In genomic region chrX:45295587-45295986, GRCh38 we compare ENCODE assay signal across 15 cellular contexts.
DNase-seq lines count a peak whose midpoint lies in the region; ATAC-seq, FAIRE-seq and TF ChIP-seq lines count a peak whose summit lies in the region.
"Had no signal": no experiment of that assay in that cellular context is flagged by ENCODE, and none has a peak within 500 bp of the region (broad histone marks: within the 10 kb centered on the region; RNA-seq: fewer than 3 reads in every experiment).

No MANE protein-coding gene starts in this region.

- H3K36me3 ChIP-seq in A673 (ENCODE audit: insufficient read depth, low read length, poor library complexity, severe bottlenecking), result no peaks in the 10 kb centered on the region
- no peaks in the 10 kb centered on the region for H3K36me3 ChIP-seq in HCT116 (ENCODE audit: control insufficient read depth in 1 of 2, insufficient read depth in 2 of 2, low read length in 2 of 2)
- H3K36me3 ChIP-seq in suprapubic skin, result no peaks in the 10 kb centered on the region

- no peak overlapping the region for H3K27ac Mint-ChIP-seq in mesothelial cell of epicardium
- H3K27ac Mint-ChIP-seq: activated T-cell treated with anti-CD3 and anti-CD28 coated beads, Interleukin-2, amount 50 U/mL, for 24 hours; CD8-positive, alpha-beta memory T cell; T-cell had no signal

- 12% methylated on average over 2 of the region's 2 CpGs for WGBS in suprapubic skin

- no peaks in the 10 kb centered on the region for H3K27me3 ChIP-seq in A673 (replicated peaks; ENCODE audit: insufficient read depth, low read depth, low read length, poor library complexity)
- no peaks in the 10 kb centered on the region for H3K27me3 ChIP-seq in HCT116 (ENCODE audit: insufficient read depth, low read length)
- no peaks in the 10 kb centered on the region for H3K27me3 ChIP-seq in suprapubic skin

- TF ChIP-seq CTCF in A673 (conservative IDR thresholded peaks at IDR 0.05; ENCODE audit: low read depth, low read length), result no peak
- TF ChIP-seq CTCF in HCT116 (IDR thresholded peaks at IDR 0.05 in 2 of 3, conservative IDR thresholded peaks at IDR 0.05 in 1 of 3; ENCODE audit: borderline replicate concordance in 1 of 3, insufficient read depth in 1 of 3, low read depth in 2 of 3, low read length in 2 of 3), result no peak
- no peak for TF ChIP-seq CTCF in mesothelial cell of epicardium (IDR thresholded peaks at IDR 0.05; ENCODE audit: unreplicated experiment)
- no peak for TF ChIP-seq CTCF in suprapubic skin (IDR thresholded peaks at IDR 0.05)

- ATAC-seq in HCT116, result peak; percentile 50
- ATAC-seq: left lobe of liver, T-cell had no signal

- no peak overlapping the region for H3K4me3 ChIP-seq in A673 (ENCODE audit: low read depth, low read length, poor library complexity, severe bottlenecking)
- H3K4me3 ChIP-seq in HCT116 (replicated peaks in 1 of 2; ENCODE audit: low read depth in 1 of 2, low read length in 2 of 2), result no peak overlapping the region
- no peak overlapping the region for H3K4me3 ChIP-seq in suprapubic skin
- H3K4me3 ChIP-seq: skin epidermis had no signal

- H2AFZ ChIP-seq in HCT116 (ENCODE audit: low read depth, low read length, poor library complexity, severe bottlenecking), result no peak overlapping the region

- H3K9me3 ChIP-seq in A673 (ENCODE audit: low read depth, low read length, poor library complexity, severe bottlenecking) (no peaks in the 10 kb centered on the region), HCT116 (ENCODE audit: control insufficient read depth in 1 of 2, insufficient read depth in 1 of 2, low read depth in 1 of 2, low read length in 2 of 2) (no peaks in the 10 kb centered on the region), suprapubic skin (no peaks in the 10 kb centered on the region)

- no peak for TF ChIP-seq RAD21 in HCT116 (IDR thresholded peaks at IDR 0.05; ENCODE audit: low read depth)

- TF ChIP-seq POLR2A in HCT116 (IDR thresholded peaks at IDR 0.05; ENCODE audit: borderline replicate concordance, extremely low read depth, insufficient read depth, insufficient read length), result no peak
- no peak for TF ChIP-seq POLR2A in suprapubic skin (IDR thresholded peaks at IDR 0.05)

- no peak overlapping the region for H3K4me3 Mint-ChIP-seq in mesothelial cell of epicardium
- H3K4me3 Mint-ChIP-seq: activated T-cell treated with anti-CD3 and anti-CD28 coated beads, Interleukin-2, amount 50 U/mL, for 24 hours; CD8-positive, alpha-beta memory T cell; T-cell had no signal

- CTCF ChIA-PET in A673 (lab: Charles Lee) (no interaction called here), HCT116 (lab: Charles Lee) (no interaction called here)

- H3K36me3 Mint-ChIP-seq in mesothelial cell of epicardium, result no peaks in the 10 kb centered on the region
- H3K36me3 Mint-ChIP-seq: CD8-positive, alpha-beta memory T cell; T-cell had no signal

- no peak for TF ChIP-seq EP300 in suprapubic skin (IDR thresholded peaks at IDR 0.05)

- H4K20me1 ChIP-seq in HCT116 (ENCODE audit: insufficient read depth), result no peaks in the 10 kb centered on the region

- H3K9me2 ChIP-seq in HCT116 (ENCODE audit: insufficient read depth), result no peaks in the 10 kb centered on the region

- no peaks in the 10 kb centered on the region for H3K27me3 Mint-ChIP-seq in mesothelial cell of epicardium (ENCODE audit: low read depth)

- no peaks in the 10 kb centered on the region for H3K79me2 ChIP-seq in HCT116 (ENCODE audit: insufficient read depth, low read length)

- H3K9ac ChIP-seq in HCT116 (ENCODE audit: low read length), result no peak overlapping the region

- POLR2A ChIA-PET in A673 (lab: Charles Lee; ENCODE audit: low non-redundant PET) (no interaction called here), HCT116 (lab: Charles Lee) (no interaction called here)

- no TSS peak for BruUV-seq in A673 (replicated peaks; lab: Mats Ljungman, UMichigan)
- no TSS peak for BruUV-seq in HCT116 (replicated peaks; lab: Mats Ljungman, UMichigan)

- RAD21 ChIA-PET in HCT116 (lab: Charles Lee; ENCODE audit: low non-redundant PET in 1 of 2, low total read pairs in 2 of 2, uncharacterized antibody in 2 of 2, unreplicated experiment in 2 of 2), result no interaction called here

- H3K4me1 Mint-ChIP-seq in mesothelial cell of epicardium, result peaks cover 4% of the 10 kb centered on the region
- H3K4me1 Mint-ChIP-seq: CD8-positive, alpha-beta memory T cell; T-cell had no signal

- H3K27ac ChIP-seq in A673 (ENCODE audit: low read depth, low read length, poor library complexity, severe bottlenecking) (no peak overlapping the region), HCT116 (ENCODE audit: low read depth, low read length) (no peak overlapping the region), suprapubic skin (no peak overlapping the region)
- H3K27ac ChIP-seq: skin epidermis had no signal

- no peaks in the 10 kb centered on the region for H3K4me1 ChIP-seq in A673 (ENCODE audit: insufficient read depth, low read length, poor library complexity, severe bottlenecking)
- peaks cover 8 to 11% of the 10 kb centered on the region in 2 experiments; a peak in 2 of 4 replicates for H3K4me1 ChIP-seq in HCT116 (ENCODE audit: control insufficient read depth in 1 of 2, insufficient read depth in 2 of 2, low read length in 2 of 2)
- H3K4me1 ChIP-seq in suprapubic skin, result no peaks in the 10 kb centered on the region

- peaks cover 9% of the 10 kb centered on the region for H3K9me3 Mint-ChIP-seq in mesothelial cell of epicardium
- H3K9me3 Mint-ChIP-seq: activated T-cell treated with anti-CD3 and anti-CD28 coated beads, Interleukin-2, amount 50 U/mL, for 24 hours; CD8-positive, alpha-beta memory T cell had no signal

- peak; percentile 96 for FAIRE-seq in RCC 7860 (lab: Jason Lieb, UNC)

- peak; percentile 6 for DNase-seq in A673 (ENCODE audit: low spot score)
- peak; percentile 3 for DNase-seq in HCT116 (ENCODE audit: low read depth, low spot score)
- DNase-seq in RCC 7860 (ENCODE audit: low spot score), result peak; percentile 70
- DNase-seq in fibroblast of peridontal ligament (ENCODE audit: extremely low read depth), result peak; percentile 53
- no peak for DNase-seq in NOMO-1 treated with dmso at 0.1 percent for 144 hours (lab: John Stamatoyannopoulos, UW; ENCODE audit: unreplicated experiment)
- DNase-seq in mesothelial cell of epicardium (ENCODE audit: low spot score in 2 of 2, unreplicated experiment in 2 of 2), result no peak
- DNase-seq in T-helper 9 cell, result no peak
- DNase-seq in suprapubic skin (ENCODE audit: low spot score in 2 of 2), result no peak
- DNase-seq: activated T-cell treated with anti-CD3 and anti-CD28 coated beads, Interleukin-2, amount 50 U/mL, for 24 hours; CD8-positive, alpha-beta memory T cell; MM.1S; stimulated activated naive CD4-positive, alpha-beta T cell treated with Interleukin-2 at 50 U/mL for 16 hours; T-cell had no signal

- intact Hi-C loops in A673 (cut with micrococcal nuclease; ENCODE audit: unreplicated experiment), result no loop called here
- intact Hi-C loops in HCT116 (cut with micrococcal nuclease), result no loop called here

- peak overlapping the region; percentile 14; the same call in 1 of the 2 replicates for H3K4me2 ChIP-seq in HCT116 (ENCODE audit: low read length)

TF ChIP-seq in HCT116, 20 proteins besides CTCF, POLR2A, EP300 and RAD21 (continues in another document):
- TF ChIP-seq CBX3 (IDR thresholded peaks at IDR 0.05; ENCODE audit: low read depth) (no peak), TCF7L2 (IDR thresholded peaks at IDR 0.05; ENCODE audit: borderline replicate concordance, extremely low read depth, insufficient read depth, insufficient read length) (no peak), CEBPB (IDR thresholded peaks at IDR 0.05; ENCODE audit: low read depth) (no peak), SIN3A (IDR thresholded peaks at IDR 0.05; ENCODE audit: low read depth) (no peak), POLR2AphosphoS5 (IDR thresholded peaks at IDR 0.05; ENCODE audit: low read depth, low read length) (no peak), YY1 (IDR thresholded peaks at IDR 0.05; ENCODE audit: extremely low read depth, insufficient replicate concordance, low read depth, low read length) (no peak), SRF (IDR thresholded peaks at IDR 0.05; ENCODE audit: low read depth) (no peak), REST (IDR thresholded peaks at IDR 0.05; ENCODE audit: low read depth) (no peak), ZNF274 (IDR thresholded peaks at IDR 0.05; ENCODE audit: low read depth, low read length) (no peak), ATF3 (IDR thresholded peaks at IDR 0.05) (no peak), FOSL1 (IDR thresholded peaks at IDR 0.05; ENCODE audit: low read depth) (no peak), ZFX (IDR thresholded peaks at IDR 0.05) (no peak), EZH2 (IDR thresholded peaks at IDR 0.05) (no peak), EGR1 (IDR thresholded peaks at IDR 0.05; ENCODE audit: low read depth) (no peak), EZH2phosphoT487 (IDR thresholded peaks at IDR 0.05; ENCODE audit: borderline replicate concordance) (no peak)

Comparison
In these comparisons a context has a peak if more than half of its experiments do, and no peak if none do; other contexts are left out.
1. DNase-seq: peak in A673 (single experiment), HCT116 (single experiment), RCC 7860 (single experiment) and fibroblast of peridontal ligament (single experiment); none in NOMO-1 treated with dmso at 0.1 percent for 144 hours (single experiment), mesothelial cell of epicardium (0 of 2), T-helper 9 cell (single experiment) and suprapubic skin (0 of 2).